8 cellular contexts compared by ENCODE assay signal in the genomic region with DNA sequence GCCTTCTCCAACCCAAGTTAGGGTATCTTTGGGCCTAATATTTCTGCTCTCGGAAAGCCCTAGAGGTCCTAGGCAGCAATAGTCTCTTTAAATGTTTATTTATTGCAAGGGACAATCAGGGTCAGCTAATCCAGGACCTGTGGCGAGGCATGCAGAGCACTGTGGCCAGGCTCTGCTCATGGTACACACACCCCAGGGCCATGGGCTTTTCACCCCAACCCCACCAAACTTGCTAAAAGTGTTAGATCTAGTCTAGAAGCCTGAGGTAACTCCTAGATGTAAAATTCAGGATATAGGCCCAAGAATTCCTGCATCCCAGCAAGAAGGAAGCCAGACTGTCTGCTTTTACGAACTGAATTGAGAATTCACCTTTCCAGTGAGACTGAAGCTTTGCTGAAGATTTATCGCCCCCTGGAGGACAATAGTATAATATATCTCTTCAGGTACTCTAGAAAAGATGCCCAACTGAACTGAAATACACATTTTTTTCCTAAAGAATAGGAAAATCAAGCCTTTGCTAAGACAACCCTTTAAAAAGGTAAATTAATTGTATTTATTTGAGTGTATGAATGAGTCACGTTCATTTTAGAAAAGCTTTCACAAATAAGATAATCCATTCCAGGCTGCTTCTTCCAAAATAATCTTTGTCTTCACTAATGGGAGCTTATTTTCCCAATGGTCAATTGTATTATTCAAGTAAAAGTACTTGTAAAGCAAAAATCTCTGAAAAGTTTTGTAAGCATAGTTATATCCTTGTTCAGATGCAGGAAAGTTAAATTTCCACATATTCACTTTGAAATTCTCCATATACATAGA.
DNase-seq lines count a peak whose midpoint lies in the region; ATAC-seq and TF ChIP-seq lines count a peak whose summit lies in the region.

No MANE protein-coding gene starts in this region.

- H3K27ac Mint-ChIP-seq in Calu3 (ENCODE audit: unreplicated experiment) = no peak overlapping the region
- H3K27ac Mint-ChIP-seq in activated T-helper 1 cell treated with anti-CD3 and anti-CD28 coated beads, Interleukin-12 subunit alpha, Interleukin-12 subunit beta, Interleukin-2, Interleukin-4 antibody, amounts not matched to agents 30 ng/mL and 10 ng/mL and 1 ng/mL, durations not matched to agents 14 hours and 24 hours and 36 hours = no peak overlapping the region

- BruUV-seq in Calu3 (replicated peaks; lab: Mats Ljungman, UMichigan) = no TSS peak

- intact Hi-C loops in Calu3 (cut with micrococcal nuclease; ENCODE audit: unreplicated experiment) = loop anchor here (1.0 to 10.0 kb wide), 5 partner anchors 125 to 870 kb away; no protein-coding TSS in a partner anchor
- intact Hi-C loops in activated T-helper 1 cell treated with anti-CD3 and anti-CD28 coated beads, Interleukin-12 subunit alpha, Interleukin-12 subunit beta, Interleukin-2, Interleukin-4 antibody, amounts not matched to agents 30 ng/mL and 10 ng/mL and 1 ng/mL, durations not matched to agents 14 hours and 24 hours and 36 hours (cut with micrococcal nuclease) = no loop called here

- H3K4me3 Mint-ChIP-seq in Calu3 (ENCODE audit: low read depth, unreplicated experiment) = no peak overlapping the region
- H3K4me3 Mint-ChIP-seq in activated T-helper 1 cell treated with anti-CD3 and anti-CD28 coated beads, Interleukin-12 subunit alpha, Interleukin-12 subunit beta, Interleukin-2, Interleukin-4 antibody, amounts not matched to agents 30 ng/mL and 10 ng/mL and 1 ng/mL, durations not matched to agents 14 hours and 24 hours and 36 hours = no peak overlapping the region

- TF ChIP-seq CTCF in Calu3 (IDR thresholded peaks at IDR 0.05; ENCODE audit: unreplicated experiment) = peak; percentile 51

- peak; percentile 6 for DNase-seq in Calu3
- peak; percentile 50 for DNase-seq in NCI-H748 (lab: John Stamatoyannopoulos, UW; ENCODE audit: unreplicated experiment)
- peak; percentile 15 for DNase-seq in dermis blood vessel endothelial cell
- peak; percentile 60 for DNase-seq in middle frontal gyrus (ENCODE audit: extremely low spot score, low spot score)
- no peak for DNase-seq in stimulated activated CD4-positive, alpha-beta T cell treated with anti-CD3 and anti-CD28 coated beads, Interleukin-4, amount 100 ng/mL, for 4 hours
- no peak for DNase-seq in activated T-helper 1 cell treated with anti-CD3 and anti-CD28 coated beads, Interleukin-12 subunit alpha, Interleukin-12 subunit beta, Interleukin-2, Interleukin-4 antibody, amounts not matched to agents 30 ng/mL and 10 ng/mL and 1 ng/mL, durations not matched to agents 14 hours and 24 hours and 36 hours (ENCODE audit: low spot score)

- H3K36me3 Mint-ChIP-seq in Calu3 (ENCODE audit: insufficient read depth, unreplicated experiment) = no peaks in the 10 kb centered on the region
- H3K36me3 Mint-ChIP-seq in activated T-helper 1 cell treated with anti-CD3 and anti-CD28 coated beads, Interleukin-12 subunit alpha, Interleukin-12 subunit beta, Interleukin-2, Interleukin-4 antibody, amounts not matched to agents 30 ng/mL and 10 ng/mL and 1 ng/mL, durations not matched to agents 14 hours and 24 hours and 36 hours (ENCODE audit: low read depth) = no peaks in the 10 kb centered on the region

- CTCF ChIA-PET in Calu3 (lab: Charles Lee) = interaction anchor here (0.9 kb wide), 1 partner anchor 24 kb away, joined by 4 read pairs; no protein-coding TSS in a partner anchor

- peak; percentile 85 for ATAC-seq in GM19043 (IDR thresholded peaks at IDR 0.05; ENCODE audit: low read depth, unreplicated experiment)
- ATAC-seq in HG03139 (IDR thresholded peaks at IDR 0.05; ENCODE audit: unreplicated experiment) = peak; percentile 65

- H3K4me1 Mint-ChIP-seq in Calu3 (ENCODE audit: low read depth, unreplicated experiment) = no peaks in the 10 kb centered on the region
- no peaks in the 10 kb centered on the region for H3K4me1 Mint-ChIP-seq in activated T-helper 1 cell treated with anti-CD3 and anti-CD28 coated beads, Interleukin-12 subunit alpha, Interleukin-12 subunit beta, Interleukin-2, Interleukin-4 antibody, amounts not matched to agents 30 ng/mL and 10 ng/mL and 1 ng/mL, durations not matched to agents 14 hours and 24 hours and 36 hours (ENCODE audit: low read depth)

- no peaks in the 10 kb centered on the region for H3K27me3 Mint-ChIP-seq in Calu3 (ENCODE audit: unreplicated experiment)
- H3K27me3 Mint-ChIP-seq in activated T-helper 1 cell treated with anti-CD3 and anti-CD28 coated beads, Interleukin-12 subunit alpha, Interleukin-12 subunit beta, Interleukin-2, Interleukin-4 antibody, amounts not matched to agents 30 ng/mL and 10 ng/mL and 1 ng/mL, durations not matched to agents 14 hours and 24 hours and 36 hours (ENCODE audit: insufficient read depth) = no peaks in the 10 kb centered on the region

- H3K9me3 Mint-ChIP-seq in Calu3 (ENCODE audit: low read depth, unreplicated experiment) = peaks cover 6% of the 10 kb centered on the region
- no peaks in the 10 kb centered on the region for H3K9me3 Mint-ChIP-seq in activated T-helper 1 cell treated with anti-CD3 and anti-CD28 coated beads, Interleukin-12 subunit alpha, Interleukin-12 subunit beta, Interleukin-2, Interleukin-4 antibody, amounts not matched to agents 30 ng/mL and 10 ng/mL and 1 ng/mL, durations not matched to agents 14 hours and 24 hours and 36 hours

Comparison
In these comparisons a context has a peak if more than half of its experiments do, and no peak if none do; other contexts are left out.
1. DNase-seq: peak in Calu3 (single experiment), NCI-H748 (single experiment), dermis blood vessel endothelial cell (single experiment) and middle frontal gyrus (single experiment); none in stimulated activated CD4-positive, alpha-beta T cell treated with anti-CD3 and anti-CD28 coated beads, Interleukin-4, amount 100 ng/mL, for 4 hours (0 of 2) and activated T-helper 1 cell treated with anti-CD3 and anti-CD28 coated beads, Interleukin-12 subunit alpha, Interleukin-12 subunit beta, Interleukin-2, Interleukin-4 antibody, amounts not matched to agents 30 ng/mL and 10 ng/mL and 1 ng/mL, durations not matched to agents 14 hours and 24 hours and 36 hours (single experiment).